Comparison of ENCODE assay signal across 8 cellular contexts in the genomic region with DNA sequence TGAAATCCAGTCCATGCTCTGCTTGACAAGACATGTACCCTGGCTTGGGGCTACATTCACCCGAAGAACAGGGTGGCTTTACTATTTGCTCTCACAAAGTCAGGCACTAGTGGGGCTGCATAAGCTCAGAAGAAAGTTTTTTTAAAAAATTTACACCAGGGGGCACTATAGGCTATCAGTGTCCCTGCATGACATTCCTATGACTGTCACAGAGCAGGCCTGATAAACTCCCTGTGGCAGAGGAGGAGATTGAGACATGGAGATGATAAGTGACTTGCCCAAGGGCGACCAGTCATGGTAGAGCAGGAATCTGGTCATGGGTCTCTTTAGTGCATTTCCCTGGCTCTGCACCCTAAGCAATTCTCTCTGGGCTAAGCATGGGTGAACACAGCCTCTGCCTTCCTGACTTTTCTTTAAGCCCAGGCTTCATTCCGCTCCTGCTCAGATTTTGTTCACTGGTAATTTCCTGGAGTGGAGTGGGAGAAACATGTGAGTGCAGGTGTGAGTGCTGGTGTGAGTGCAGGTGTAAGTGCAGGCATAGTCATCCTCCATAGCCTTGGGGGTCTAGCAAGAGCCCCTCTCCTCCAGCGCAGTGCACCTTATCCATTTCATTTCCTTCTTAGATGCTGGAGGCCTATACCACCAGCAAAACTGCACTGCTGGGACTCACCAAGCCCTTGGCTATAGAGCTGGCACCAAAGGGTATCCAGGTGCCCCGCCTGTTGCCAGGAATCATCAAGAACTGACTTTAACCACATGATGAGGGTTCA.
DNase-seq lines count a peak whose midpoint lies in the region; ATAC-seq and TF ChIP-seq lines count a peak whose summit lies in the region.

No MANE protein-coding gene starts in this region.

- H3K27me3 ChIP-seq in kidney epithelial cell (ENCODE audit: control insufficient read depth, insufficient read depth, low read length), result no peaks in the 10 kb centered on the region

- peak; percentile 36; the same call in 1 of the 2 replicates for TF ChIP-seq CTCF in LNCaP clone FGC (IDR thresholded peaks at IDR 0.05; ENCODE audit: control insufficient read depth, extremely low read depth, insufficient read depth)
- TF ChIP-seq CTCF in kidney epithelial cell (IDR thresholded peaks at IDR 0.05; ENCODE audit: insufficient read depth, low read length, poor library complexity, severe bottlenecking), result peak; percentile 36

- peak; percentile 55 for DNase-seq in NCI-H2171 treated with DMSO at 0.1 percent for 48 hours (lab: John Stamatoyannopoulos, UW)
- DNase-seq in NCI-H2171 (lab: John Stamatoyannopoulos, UW), result no peak
- peak; percentile 14 for DNase-seq in LNCaP clone FGC (ENCODE audit: low read depth)
- peak; percentile 50 for DNase-seq in amniotic epithelial cell (ENCODE audit: low read depth)
- DNase-seq in kidney epithelial cell (ENCODE audit: low read depth), result peak; percentile 18
- DNase-seq in DMS79 treated with DMSO at 0.1 percent for 48 hours (lab: John Stamatoyannopoulos, UW), result no peak
- no peak for DNase-seq in stimulated activated CD4-positive, alpha-beta T cell treated with anti-CD3 and anti-CD28 coated beads, Interleukin-12 subunit alpha, Interleukin-12 subunit beta, amount 100 ng/mL, for 4 hours

- H3K36me3 ChIP-seq in kidney epithelial cell (ENCODE audit: control insufficient read depth, insufficient read depth, low read length), result no peaks in the 10 kb centered on the region

- H3K4me3 ChIP-seq in LNCaP clone FGC (ENCODE audit: low read depth, low read length) (no peak overlapping the region), kidney epithelial cell (ENCODE audit: low read depth, low read length) (no peak overlapping the region)

- ATAC-seq in HG02623 (IDR thresholded peaks at IDR 0.05; ENCODE audit: unreplicated experiment), result no peak

Comparison
In these comparisons a context has a peak if more than half of its experiments do, and no peak if none do; other contexts are left out.
1. DNase-seq: peak in NCI-H2171 treated with DMSO at 0.1 percent for 48 hours (single experiment), LNCaP clone FGC (single experiment), amniotic epithelial cell (single experiment) and kidney epithelial cell (single experiment); none in NCI-H2171 (single experiment), DMS79 treated with DMSO at 0.1 percent for 48 hours (single experiment) and stimulated activated CD4-positive, alpha-beta T cell treated with anti-CD3 and anti-CD28 coated beads, Interleukin-12 subunit alpha, Interleukin-12 subunit beta, amount 100 ng/mL, for 4 hours (single experiment).